17 cellular contexts compared by ENCODE assay signal in genomic region chr15:45796433-45796832, GRCh38.
"Had no signal": no experiment of that assay in that cellular context is flagged by ENCODE, and none has a peak within 500 bp of the region (broad histone marks: within the 10 kb centered on the region; RNA-seq: fewer than 3 reads in every experiment).

No MANE protein-coding gene starts in this region.

- H3K9me3 Mint-ChIP-seq: activated CD4-positive, alpha-beta memory T cell treated with anti-CD3 and anti-CD28 coated beads for 36 hours; activated naive CD4-positive, alpha-beta T cell treated with anti-CD3 and anti-CD28 coated beads, Interleukin-2, amount 50 U/mL, for 24 hours; activated T-cell treated with anti-CD3 and anti-CD28 coated beads, Interleukin-2, amount 50 U/mL, for 24 hours; naive B cell; stimulated activated naive B cell treated with anti-CD40 and anti-IgM and Interleukin-4, amounts not matched to agents 10 μg/mL and 1 μg/mL and 100 μg/mL, for 72 hours had no signal

- H3K4me1 Mint-ChIP-seq: activated naive CD4-positive, alpha-beta T cell treated with anti-CD3 and anti-CD28 coated beads, Interleukin-2, amount 50 U/mL, for 24 hours; naive B cell had no signal

- H3K36me3 ChIP-seq: adrenal gland, heart left ventricle, neutrophil, tibial artery, uterus, WERI-Rb-1 had no signal

- H3K27ac ChIP-seq: adrenal gland, heart left ventricle, neutrophil, tibial artery, uterus, WERI-Rb-1 had no signal

- H3K36me3 Mint-ChIP-seq: activated CD4-positive, alpha-beta memory T cell treated with anti-CD3 and anti-CD28 coated beads for 36 hours; activated naive CD4-positive, alpha-beta T cell treated with anti-CD3 and anti-CD28 coated beads, Interleukin-2, amount 50 U/mL, for 24 hours; naive B cell; stimulated activated naive B cell treated with anti-CD40 and anti-IgM and Interleukin-4, amounts not matched to agents 10 μg/mL and 1 μg/mL and 100 μg/mL, for 72 hours had no signal

- DNase-seq: activated CD4-positive, alpha-beta memory T cell treated with anti-CD3 and anti-CD28 coated beads for 36 hours; activated effector memory CD4-positive, alpha-beta T cell treated with Interleukin-2 at 50 U/mL for 16 hours; activated T-cell treated with anti-CD3 and anti-CD28 coated beads, Interleukin-2, amount 50 U/mL, for 24 hours; adrenal gland; heart left ventricle; left cardiac atrium; midbrain; naive B cell; posterior cingulate gyrus; retina; stimulated activated CD4-positive, alpha-beta T cell treated with anti-CD3 and anti-CD28 coated beads, Interleukin-2, amount 100 ng/mL, for 48 hours; stimulated activated naive B cell treated with anti-CD40 and anti-IgM and Interleukin-4, amounts not matched to agents 10 μg/mL and 1 μg/mL and 100 μg/mL, for 72 hours; tibial artery; uterus; WERI-Rb-1 had no signal

- ATAC-seq: heart left ventricle; left cardiac atrium; stimulated activated naive B cell treated with anti-CD40 and anti-IgM and Interleukin-4, amounts not matched to agents 10 μg/mL and 1 μg/mL and 100 μg/mL, for 72 hours had no signal

- H3K4me3 ChIP-seq: adrenal gland, heart left ventricle, tibial artery, uterus had no signal

- H3K4me3 Mint-ChIP-seq: activated CD4-positive, alpha-beta memory T cell treated with anti-CD3 and anti-CD28 coated beads for 36 hours; activated naive CD4-positive, alpha-beta T cell treated with anti-CD3 and anti-CD28 coated beads, Interleukin-2, amount 50 U/mL, for 24 hours; activated T-cell treated with anti-CD3 and anti-CD28 coated beads, Interleukin-2, amount 50 U/mL, for 24 hours; naive B cell; stimulated activated naive B cell treated with anti-CD40 and anti-IgM and Interleukin-4, amounts not matched to agents 10 μg/mL and 1 μg/mL and 100 μg/mL, for 72 hours had no signal

- H3K27ac Mint-ChIP-seq: activated CD4-positive, alpha-beta memory T cell treated with anti-CD3 and anti-CD28 coated beads for 36 hours; activated naive CD4-positive, alpha-beta T cell treated with anti-CD3 and anti-CD28 coated beads, Interleukin-2, amount 50 U/mL, for 24 hours; activated T-cell treated with anti-CD3 and anti-CD28 coated beads, Interleukin-2, amount 50 U/mL, for 24 hours; naive B cell; stimulated activated naive B cell treated with anti-CD40 and anti-IgM and Interleukin-4, amounts not matched to agents 10 μg/mL and 1 μg/mL and 100 μg/mL, for 72 hours had no signal

- H3K27me3 ChIP-seq: adrenal gland, uterus had no signal

- H3K4me1 ChIP-seq: adrenal gland, heart left ventricle, tibial artery, uterus had no signal

- H3K9me3 ChIP-seq: adrenal gland, heart left ventricle, neutrophil, tibial artery, uterus had no signal
